13 cellular contexts compared by ENCODE assay signal in genomic region chr11:2768471-2769408, GRCh38.
DNase-seq lines count a peak whose midpoint lies in the region; ATAC-seq and TF ChIP-seq lines count a peak whose summit lies in the region.
"Had no signal": no experiment of that assay in that cellular context is flagged by ENCODE, and none has a peak within 500 bp of the region (broad histone marks: within the 10 kb centered on the region; RNA-seq: fewer than 3 reads in every experiment).

No MANE protein-coding gene starts in this region.

- 96% methylated on average over 10 of the region's 14 CpGs for WGBS in suprapubic skin

- peak; percentile 17 for DNase-seq in activated naive CD4-positive, alpha-beta T cell treated with anti-CD3 and anti-CD28 coated beads, Interleukin-2, amount 10 ng/mL, durations not matched to agents 7 days and 5 days
- no peak for DNase-seq in activated naive CD4-positive, alpha-beta T cell (lab: John Stamatoyannopoulos, UW)
- DNase-seq in adipocyte (ENCODE audit: low read depth) (peak; percentile 41), iris pigment epithelial cell (ENCODE audit: low read depth) (peak; percentile 73), suprapubic skin (ENCODE audit: low spot score in 2 of 2) (peak; percentile 56 to 65), CD1c-positive myeloid dendritic cell (ENCODE audit: extremely low spot score) (no peak), NCI-H2196 (lab: John Stamatoyannopoulos, UW; ENCODE audit: unreplicated experiment) (no peak)
- DNase-seq: CD4-positive, alpha-beta memory T cell; effector CD8-positive, alpha-beta T cell; naive B cell had no signal

- no peak overlapping the region for H3K9ac ChIP-seq in adipocyte (ENCODE audit: low read length)
- H3K9ac ChIP-seq: KMS-11 had no signal

- H3K36me3 ChIP-seq in adipocyte (ENCODE audit: control insufficient read depth, insufficient read depth, low read length, severe bottlenecking) (no peaks in the 10 kb centered on the region), suprapubic skin (no peaks in the 10 kb centered on the region)

- TF ChIP-seq CTCF in suprapubic skin (IDR thresholded peaks at IDR 0.05) = no peak

- no peak for TF ChIP-seq EP300 in suprapubic skin (IDR thresholded peaks at IDR 0.05)

- no peak overlapping the region for H3K27ac Mint-ChIP-seq in activated naive CD4-positive, alpha-beta T cell treated with anti-CD3 and anti-CD28 coated beads, Interleukin-2, amount 10 ng/mL, durations not matched to agents 7 days and 5 days
- H3K27ac Mint-ChIP-seq: CD4-positive, alpha-beta memory T cell; T-helper 1 cell treated with Interleukin-12 subunit alpha and Interleukin-12 subunit beta and Interleukin-4 antibody, amounts not matched to agents 30 μg/mL and 1 μg/mL, for 36 hours had no signal

- H3K4me3 ChIP-seq in adipocyte (ENCODE audit: low read length) = no peak overlapping the region
- H3K4me3 ChIP-seq in suprapubic skin = no peak overlapping the region

- H3K27me3 ChIP-seq in adipocyte (replicated peaks; ENCODE audit: control insufficient read depth, insufficient read depth, low read length) (peaks cover 11% of the 10 kb centered on the region), suprapubic skin (no peaks in the 10 kb centered on the region)

- no peak for ATAC-seq in GM19395 (IDR thresholded peaks at IDR 0.05; ENCODE audit: unreplicated experiment)

- H3K9me3 ChIP-seq in adipocyte (ENCODE audit: control insufficient read depth, low read length) = no peaks in the 10 kb centered on the region
- no peaks in the 10 kb centered on the region for H3K9me3 ChIP-seq in suprapubic skin

- CTCF ChIA-PET in activated naive CD4-positive, alpha-beta T cell treated with anti-CD3 and anti-CD28 coated beads, Interleukin-2, amount 10 ng/mL, durations not matched to agents 7 days and 5 days (lab: Charles Lee) = no interaction called here

- H3K4me1 ChIP-seq in adipocyte (ENCODE audit: control insufficient read depth, insufficient read depth, low read length) = no peaks in the 10 kb centered on the region
- H3K4me1 ChIP-seq in suprapubic skin = peaks cover 7% of the 10 kb centered on the region

- H3K36me3 Mint-ChIP-seq in activated naive CD4-positive, alpha-beta T cell treated with anti-CD3 and anti-CD28 coated beads, Interleukin-2, amount 10 ng/mL, durations not matched to agents 7 days and 5 days = peaks cover 1% of the 10 kb centered on the region

- peaks cover 4% of the 10 kb centered on the region for H3K4me1 Mint-ChIP-seq in activated naive CD4-positive, alpha-beta T cell treated with anti-CD3 and anti-CD28 coated beads, Interleukin-2, amount 10 ng/mL, durations not matched to agents 7 days and 5 days

- H3K27ac ChIP-seq in suprapubic skin = no peak overlapping the region
- H3K27ac ChIP-seq: KMS-11 had no signal

- peaks cover 4% of the 10 kb centered on the region for H3K9me3 Mint-ChIP-seq in activated naive CD4-positive, alpha-beta T cell treated with anti-CD3 and anti-CD28 coated beads, Interleukin-2, amount 10 ng/mL, durations not matched to agents 7 days and 5 days
- H3K9me3 Mint-ChIP-seq: T-helper 1 cell treated with Interleukin-12 subunit alpha and Interleukin-12 subunit beta and Interleukin-4 antibody, amounts not matched to agents 30 μg/mL and 1 μg/mL, for 36 hours had no signal

- H3K4me3 Mint-ChIP-seq in activated naive CD4-positive, alpha-beta T cell treated with anti-CD3 and anti-CD28 coated beads, Interleukin-2, amount 10 ng/mL, durations not matched to agents 7 days and 5 days = no peak overlapping the region
- H3K4me3 Mint-ChIP-seq: CD4-positive, alpha-beta memory T cell; naive B cell; T-helper 1 cell treated with Interleukin-12 subunit alpha and Interleukin-12 subunit beta and Interleukin-4 antibody, amounts not matched to agents 30 μg/mL and 1 μg/mL, for 36 hours had no signal

- H3K27me3 Mint-ChIP-seq in activated naive CD4-positive, alpha-beta T cell treated with anti-CD3 and anti-CD28 coated beads, Interleukin-2, amount 10 ng/mL, durations not matched to agents 7 days and 5 days = no peaks in the 10 kb centered on the region
- H3K27me3 Mint-ChIP-seq: CD4-positive, alpha-beta memory T cell had no signal

- TF ChIP-seq POLR2A in suprapubic skin (IDR thresholded peaks at IDR 0.05) = no peak

Comparison
In these comparisons a context has a peak if more than half of its experiments do, and no peak if none do; other contexts are left out.
1. DNase-seq: peak in activated naive CD4-positive, alpha-beta T cell treated with anti-CD3 and anti-CD28 coated beads, Interleukin-2, amount 10 ng/mL, durations not matched to agents 7 days and 5 days (single experiment), adipocyte (single experiment), iris pigment epithelial cell (single experiment) and suprapubic skin (2 of 2); none in activated naive CD4-positive, alpha-beta T cell (0 of 4), CD1c-positive myeloid dendritic cell (single experiment) and NCI-H2196 (single experiment).